1 cellular context compared by ENCODE assay signal in genomic region chr7:149060161-149060560, GRCh38.
TF ChIP-seq lines count a peak whose summit lies in the region.

No MANE protein-coding gene starts in this region.

TF ChIP-seq in WTC11, 78 proteins besides CTCF, POLR2A, EP300 and RAD21 (continued from another document):
- no peak for TF ChIP-seq STAT6 (CRISPR knock-in tag; conservative IDR thresholded peaks at IDR 0.05; ENCODE audit: low read depth)
- no peak for TF ChIP-seq RELA (CRISPR knock-in tag; IDR thresholded peaks at IDR 0.05; ENCODE audit: borderline replicate concordance)
- no peak for TF ChIP-seq ZNF138 (CRISPR knock-in tag; conservative IDR thresholded peaks at IDR 0.05)
- TF ChIP-seq, protein P1, sequence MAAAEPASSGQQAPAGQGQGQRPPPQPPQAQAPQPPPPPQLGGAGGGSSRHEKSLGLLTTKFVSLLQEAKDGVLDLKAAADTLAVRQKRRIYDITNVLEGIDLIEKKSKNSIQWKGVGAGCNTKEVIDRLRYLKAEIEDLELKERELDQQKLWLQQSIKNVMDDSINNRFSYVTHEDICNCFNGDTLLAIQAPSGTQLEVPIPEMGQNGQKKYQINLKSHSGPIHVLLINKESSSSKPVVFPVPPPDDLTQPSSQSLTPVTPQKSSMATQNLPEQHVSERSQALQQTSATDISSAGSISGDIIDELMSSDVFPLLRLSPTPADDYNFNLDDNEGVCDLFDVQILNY (CRISPR knock-in tag; IDR thresholded peaks at IDR 0.05), result no peak
- no peak for TF ChIP-seq SP1 (CRISPR knock-in tag; conservative IDR thresholded peaks at IDR 0.05)
- TF ChIP-seq, protein P2, sequence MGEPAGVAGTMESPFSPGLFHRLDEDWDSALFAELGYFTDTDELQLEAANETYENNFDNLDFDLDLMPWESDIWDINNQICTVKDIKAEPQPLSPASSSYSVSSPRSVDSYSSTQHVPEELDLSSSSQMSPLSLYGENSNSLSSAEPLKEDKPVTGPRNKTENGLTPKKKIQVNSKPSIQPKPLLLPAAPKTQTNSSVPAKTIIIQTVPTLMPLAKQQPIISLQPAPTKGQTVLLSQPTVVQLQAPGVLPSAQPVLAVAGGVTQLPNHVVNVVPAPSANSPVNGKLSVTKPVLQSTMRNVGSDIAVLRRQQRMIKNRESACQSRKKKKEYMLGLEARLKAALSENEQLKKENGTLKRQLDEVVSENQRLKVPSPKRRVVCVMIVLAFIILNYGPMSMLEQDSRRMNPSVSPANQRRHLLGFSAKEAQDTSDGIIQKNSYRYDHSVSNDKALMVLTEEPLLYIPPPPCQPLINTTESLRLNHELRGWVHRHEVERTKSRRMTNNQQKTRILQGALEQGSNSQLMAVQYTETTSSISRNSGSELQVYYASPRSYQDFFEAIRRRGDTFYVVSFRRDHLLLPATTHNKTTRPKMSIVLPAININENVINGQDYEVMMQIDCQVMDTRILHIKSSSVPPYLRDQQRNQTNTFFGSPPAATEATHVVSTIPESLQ (CRISPR knock-in tag; IDR thresholded peaks at IDR 0.05), result no peak
- no peak for TF ChIP-seq MLX (CRISPR knock-in tag; IDR thresholded peaks at IDR 0.05)
- no peak for TF ChIP-seq JUN (CRISPR knock-in tag; IDR thresholded peaks at IDR 0.05)
- TF ChIP-seq NFE2L1 (CRISPR knock-in tag; IDR thresholded peaks at IDR 0.05), result no peak
- TF ChIP-seq ZNF416 (CRISPR knock-in tag; IDR thresholded peaks at IDR 0.05), result no peak
- TF ChIP-seq ZNF219 (CRISPR knock-in tag; IDR thresholded peaks at IDR 0.05; ENCODE audit: borderline replicate concordance), result no peak
- no peak for TF ChIP-seq ATF1 (CRISPR knock-in tag; IDR thresholded peaks at IDR 0.05)
- no peak for TF ChIP-seq ZBTB21 (CRISPR knock-in tag; IDR thresholded peaks at IDR 0.05; ENCODE audit: borderline replicate concordance)
